8 cellular contexts compared by ENCODE assay signal in genomic region chr16:88940196-88941050, GRCh38. TPM values are rescaled to one million over a fixed set of nuclear protein-coding genes. Genes with fewer than 3 reads are reported as not detected.
DNase-seq lines count a peak whose midpoint lies in the region; ATAC-seq and TF ChIP-seq lines count a peak whose summit lies in the region.

No MANE protein-coding gene starts in this region.

- H3K27me3 ChIP-seq in Panc1 (ENCODE audit: control insufficient read depth, insufficient read depth, low read length) (no peaks in the 10 kb centered on the region), stomach (peaks cover 0 to 95% (median 39%) of the 10 kb centered on the region in 3 donors)

- peak overlapping the region; percentile 51; the same call in 1 of the 2 replicates for H3K27ac ChIP-seq in Panc1 (ENCODE audit: low read length)
- peak overlapping the region; percentile 46 to 76 (median 64) for H3K27ac ChIP-seq in stomach

- H3K9me3 ChIP-seq in Panc1 (ENCODE audit: control insufficient read depth, insufficient read depth, low read depth, low read length) (no peaks in the 10 kb centered on the region), iPS-18c (ENCODE audit: control insufficient read depth, insufficient read depth, low read length) (peaks cover 2% of the 10 kb centered on the region), stomach (no peaks in the 10 kb centered on the region)

- TF ChIP-seq CTCF in Panc1 (IDR thresholded peaks at IDR 0.05) (no peak), stomach (IDR thresholded peaks at IDR 0.05) (no peak)

- TF ChIP-seq POLR2A in stomach (IDR thresholded peaks at IDR 0.05), result no peak

- CTCF ChIA-PET in Panc1 (lab: Charles Lee), result interaction anchor here (0.6 to 0.9 kb wide), 3 partner anchors 13 to 214 kb away, joined by 3 read pairs; no protein-coding TSS in a partner anchor

- in situ Hi-C loops in Panc1 (cut with HindIII; ENCODE audit: low pct_unique_long_range_greater_than_20kb, low sequenced_read_pairs), result no loop called here

- no peak for TF ChIP-seq EP300 in stomach (IDR thresholded peaks at IDR 0.05)

- intact Hi-C loops in Panc1 (cut with micrococcal nuclease; ENCODE audit: unreplicated experiment), result no loop called here
- intact Hi-C loops in stomach (cut with DNase I; ENCODE audit: low total_unique reads), result loop anchor here (5.0 kb wide), 1 partner anchor 227 kb away; no protein-coding TSS in a partner anchor

- peak overlapping the region; percentile 49 to 53 for H3K4me3 ChIP-seq in Panc1 (ENCODE audit: low read depth in 2 of 2, low read length in 2 of 2)
- peak overlapping the region; percentile 53 for H3K4me3 ChIP-seq in iPS-18c (ENCODE audit: insufficient read depth, low read depth, low read length)
- H3K4me3 ChIP-seq in stomach, result peak overlapping the region; percentile 55 to 75 (median 62)

- POLR2A ChIA-PET in Panc1 (lab: Charles Lee), result no interaction called here

- DNase-seq in NCI-H1417 (lab: John Stamatoyannopoulos, UW), result peak; percentile 5 to 61 (median 53)
- DNase-seq in NCI-H1417 treated with DMSO at 0.1 percent for 48 hours (lab: John Stamatoyannopoulos, UW), result no peak
- DNase-seq in Panc1 (ENCODE audit: low read depth, low spot score), result no peak
- no peak for DNase-seq in stomach
- DNase-seq in NCI-H510A (lab: John Stamatoyannopoulos, UW), result no peak

- BruUV-seq in Panc1 (replicated peaks; lab: Mats Ljungman, UMichigan), result no TSS peak

- ATAC-seq in Panc1 (peak; percentile 56), GM21360 (IDR thresholded peaks at IDR 0.05; ENCODE audit: unreplicated experiment) (no peak), HG02852 (IDR thresholded peaks at IDR 0.05; ENCODE audit: unreplicated experiment) (no peak)

- WGBS in stomach, 5 donors, result 1 to 3% (median 2%) methylated on average over 21 to 93 of the region's 93 CpGs

- H3K4me1 ChIP-seq in Panc1 (ENCODE audit: control insufficient read depth, insufficient read depth, low read length), result no peaks in the 10 kb centered on the region
- peaks cover 25 to 67% (median 57%) of the 10 kb centered on the region in 4 donors for H3K4me1 ChIP-seq in stomach

- no peaks in the 10 kb centered on the region for H3K36me3 ChIP-seq in Panc1 (ENCODE audit: control insufficient read depth, insufficient read depth, low read length)
- H3K36me3 ChIP-seq in stomach, result no peaks in the 10 kb centered on the region

RNA-seq across cellular contexts. Expression of gene CBFA2T3, which starts 36.6 kb away (rescaled TPM):
- total RNA-seq in Panc1 (2021; ENCODE audit: unreplicated experiment) (13.7 TPM), stomach (10 to 100 TPM in 1 of 5 donors, 1 to 10 TPM in 2, under 1 TPM in 2; 0.58 to 57.6 (median 3.5) TPM)
- 22.0 TPM for polyA plus RNA-seq in Panc1 (2012; ENCODE audit: insufficient read length)
- 1 to 10 TPM; 1.6 to 2.8 (median 2.1) TPM for polyA plus RNA-seq in stomach

Comparison
In these comparisons a context has a peak if more than half of its experiments do, and no peak if none do; other contexts are left out.
1. DNase-seq: peak in NCI-H1417 (3 of 3); none in NCI-H1417 treated with DMSO at 0.1 percent for 48 hours (single experiment), Panc1 (single experiment), stomach (single experiment) and NCI-H510A (single experiment).
2. Peak in every context shown above with its lines, with median percentiles within 50 percentile points of each other: H3K4me3 ChIP-seq.